ENCODE assay signal across 8 cellular contexts in the genomic region with DNA sequence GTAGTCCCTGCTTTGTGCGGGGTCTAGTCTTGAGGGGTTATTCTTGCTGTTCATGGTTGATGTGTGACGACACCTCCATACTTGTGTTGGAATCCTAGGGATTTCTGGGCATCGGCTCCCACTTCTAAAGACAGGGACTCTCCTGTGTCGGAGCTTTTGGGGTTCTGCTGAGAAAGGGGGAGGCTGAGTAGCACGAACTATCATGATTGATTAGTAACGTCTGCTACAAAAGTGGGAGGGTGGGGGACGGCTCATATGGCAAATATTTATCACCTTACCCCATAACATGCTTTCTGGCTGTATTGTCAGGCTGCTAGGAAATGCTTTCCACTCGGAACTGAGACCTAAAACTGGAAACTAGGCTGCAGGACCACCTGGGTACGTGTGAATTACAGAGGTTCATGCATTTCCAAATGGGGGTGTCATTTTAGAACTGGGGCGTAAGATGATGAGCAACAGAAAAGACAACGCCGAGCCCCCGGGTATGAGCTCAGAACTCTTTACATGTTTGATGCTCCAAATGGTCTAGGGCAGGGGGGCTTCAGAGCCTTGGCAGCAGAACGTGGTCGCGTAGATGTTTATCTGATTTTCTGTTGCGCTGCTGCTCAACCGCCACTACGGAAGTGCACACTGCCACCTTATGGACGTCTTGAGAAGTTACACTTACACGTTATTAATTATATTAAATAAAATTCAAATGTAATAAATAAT. TPM values are rescaled to one million over a fixed set of nuclear protein-coding genes. Genes with fewer than 3 reads are reported as not detected.
A peak's percentile ranks its signal among the peaks of the same experiment; 100 is the strongest.
DNase-seq lines count a peak whose midpoint lies in the region; ATAC-seq, FAIRE-seq and TF ChIP-seq lines count a peak whose summit lies in the region.

No MANE protein-coding gene starts in this region.

- H3K36me3 Mint-ChIP-seq in activated naive CD4-positive, alpha-beta T cell treated with anti-CD3 and anti-CD28 coated beads, Interleukin-2, amount 50 U/mL, for 24 hours: no peaks in the 10 kb centered on the region
- H3K36me3 Mint-ChIP-seq in glutamatergic neuron (ENCODE audit: unreplicated experiment): no peaks in the 10 kb centered on the region

- peak overlapping the region; percentile 87 for H3K4me2 ChIP-seq in PC-3 (ENCODE audit: low read length)

- ATAC-seq in PC-3 (peak; percentile 43; the same call in 1 of the 2 replicates), pancreas (peak in 3 of 4 donors; percentile 74 to 79 (median 78)), HG03095 (IDR thresholded peaks at IDR 0.05; ENCODE audit: unreplicated experiment) (no peak)

- FAIRE-seq in D721Med (lab: Jason Lieb, UNC) (no peak), pancreas (lab: Jason Lieb, UNC) (no peak)

- CTCF ChIA-PET in PC-3 (lab: Charles Lee): no interaction called here

- DNase-seq in D721Med (ENCODE audit: insufficient read length, low spot score) (peak; percentile 22), HS-5 (ENCODE audit: low read depth) (peak; percentile 5), PC-3 (peak; percentile 56), glutamatergic neuron (peak; percentile 53), pancreas (peak in 3 of 6 donors; percentile 33 to 40 (median 37)), islet precursor cell (no peak)

- TF ChIP-seq CTCF in D721Med (IDR thresholded peaks at IDR 0.05; ENCODE audit: insufficient read depth, missing control alignments) (peak; percentile 61), PC-3 (conservative IDR thresholded peaks at IDR 0.05; ENCODE audit: low read depth, low read length) (peak; percentile 53), glutamatergic neuron (IDR thresholded peaks at IDR 0.05; ENCODE audit: partially characterized antibody, unreplicated experiment) (peak; percentile 88), pancreas (IDR thresholded peaks at IDR 0.05) (peak in 3 of 4 donors; percentile 45 to 60 (median 52))

- H2AFZ ChIP-seq in PC-3 (ENCODE audit: low read length): peak overlapping the region; percentile 86

- H3F3A ChIP-seq in PC-3 (ENCODE audit: low read length, unreplicated experiment): no peaks in the 10 kb centered on the region

- peak overlapping the region; percentile 86 for H3K4me3 Mint-ChIP-seq in activated naive CD4-positive, alpha-beta T cell treated with anti-CD3 and anti-CD28 coated beads, Interleukin-2, amount 50 U/mL, for 24 hours
- H3K4me3 Mint-ChIP-seq in glutamatergic neuron (ENCODE audit: unreplicated experiment): no peak overlapping the region

- H3K9me3 ChIP-seq in PC-3 (ENCODE audit: low read length) (no peaks in the 10 kb centered on the region), pancreas (no peaks in the 10 kb centered on the region)

- no peaks in the 10 kb centered on the region for H3K9me3 Mint-ChIP-seq in activated naive CD4-positive, alpha-beta T cell treated with anti-CD3 and anti-CD28 coated beads, Interleukin-2, amount 50 U/mL, for 24 hours
- H3K9me3 Mint-ChIP-seq in glutamatergic neuron (ENCODE audit: unreplicated experiment): no peaks in the 10 kb centered on the region

- no peaks in the 10 kb centered on the region for H3K4me1 ChIP-seq in PC-3 (ENCODE audit: insufficient read depth, low read length)
- H3K4me1 ChIP-seq in pancreas: peaks cover 0 to 4% (median 0%) of the 10 kb centered on the region in 3 donors

- H3K9me2 ChIP-seq in PC-3 (replicated peaks; ENCODE audit: low read length): no peaks in the 10 kb centered on the region

- H3K36me3 ChIP-seq in PC-3 (ENCODE audit: low read depth, low read length): no peaks in the 10 kb centered on the region
- no peaks in the 10 kb centered on the region for H3K36me3 ChIP-seq in pancreas

- H3K27ac Mint-ChIP-seq in activated naive CD4-positive, alpha-beta T cell treated with anti-CD3 and anti-CD28 coated beads, Interleukin-2, amount 50 U/mL, for 24 hours: no peak overlapping the region
- no peak overlapping the region for H3K27ac Mint-ChIP-seq in glutamatergic neuron (ENCODE audit: unreplicated experiment)

- no peak overlapping the region for H3K27ac ChIP-seq in PC-3 (ENCODE audit: low read length)
- H3K27ac ChIP-seq in pancreas: no peak overlapping the region

- BruUV-seq in PC-3 (replicated peaks; lab: Mats Ljungman, UMichigan): no TSS peak

- H4K20me1 ChIP-seq in PC-3 (ENCODE audit: low read length): no peaks in the 10 kb centered on the region

- H3K79me2 ChIP-seq in PC-3 (ENCODE audit: low read length): no peaks in the 10 kb centered on the region

- WGBS in pancreas, 2 donors: 20 to 25% methylated on average over 21 of the region's 21 CpGs

- peaks cover 9% of the 10 kb centered on the region for H3K4me1 Mint-ChIP-seq in activated naive CD4-positive, alpha-beta T cell treated with anti-CD3 and anti-CD28 coated beads, Interleukin-2, amount 50 U/mL, for 24 hours
- H3K4me1 Mint-ChIP-seq in glutamatergic neuron (ENCODE audit: low read depth, unreplicated experiment): peaks cover 7% of the 10 kb centered on the region

- POLR2A ChIA-PET in PC-3 (lab: Charles Lee; ENCODE audit: unreplicated experiment): no interaction called here

- H3K9ac ChIP-seq in PC-3 (ENCODE audit: low read length): no peak overlapping the region

- peak overlapping the region; percentile 67 for H3K4me3 ChIP-seq in PC-3 (ENCODE audit: low read length)
- H3K4me3 ChIP-seq in pancreas: no peak overlapping the region

- H3K27me3 Mint-ChIP-seq in activated naive CD4-positive, alpha-beta T cell treated with anti-CD3 and anti-CD28 coated beads, Interleukin-2, amount 50 U/mL, for 24 hours: peaks cover 8% of the 10 kb centered on the region
- H3K27me3 Mint-ChIP-seq in glutamatergic neuron (ENCODE audit: unreplicated experiment): no peaks in the 10 kb centered on the region

- H3K27me3 ChIP-seq in PC-3 (ENCODE audit: low read length) (no peaks in the 10 kb centered on the region), pancreas (peaks cover 0 to 8% (median 0%) of the 10 kb centered on the region in 4 donors)

- intact Hi-C loops in PC-3 (cut with micrococcal nuclease): loop anchor here (1.0 kb wide), 1 partner anchor 598 kb away; no protein-coding TSS in a partner anchor
- intact Hi-C loops in pancreas (cut with DNase I): loop anchor here in 1 of 3 donors (10.0 kb wide), 1 partner anchor 598 kb away; no protein-coding TSS in a partner anchor

RNA-seq across cellular contexts. Expression of a gene that starts 15.1 kb away (rescaled TPM):
- total RNA-seq in PC-3 (2014; rRNA removed) (not detected in 2 replicates), glutamatergic neuron (ENCODE audit: unreplicated experiment) (not detected), pancreas (not detected)
- not detected for polyA plus RNA-seq in pancreas
